8 cellular contexts compared by ENCODE assay signal in genomic region chr19:41563847-41564514, GRCh38. TPM values are rescaled to one million over a fixed set of nuclear protein-coding genes. Genes with fewer than 3 reads are reported as not detected.
DNase-seq lines count a peak whose midpoint lies in the region; ATAC-seq and TF ChIP-seq lines count a peak whose summit lies in the region.

No MANE protein-coding gene starts in this region.

- no peak for TF ChIP-seq POLR2A in transverse colon (IDR thresholded peaks at IDR 0.05)

- peak in 4 of 7 experiments; percentile 42 to 72 (median 61) for DNase-seq in CD8-positive, alpha-beta T cell
- peak; percentile 70 for DNase-seq in activated CD8-positive, alpha-beta memory T cell treated with anti-CD3 and anti-CD28 coated beads, Interleukin-2, amount 50 U/mL, for 48 hours
- DNase-seq in left lung (no peak), AG08396 (ENCODE audit: low spot score) (no peak), mucosa of gallbladder (ENCODE audit: low spot score) (no peak), transverse colon (no peak), DMS114 treated with DMSO at 0.1 percent for 48 hours (lab: John Stamatoyannopoulos, UW; ENCODE audit: unreplicated experiment) (no peak)

- CTCF ChIA-PET in CD8-positive, alpha-beta T cell (lab: Charles Lee), result interaction anchor here (0.6 to 3.3 kb wide), 23 partner anchors 8 to 451 kb away, joined by 3 to 33 read pairs (median 5); partner anchors contain the start of gene ERICH4

- H3K9me3 Mint-ChIP-seq in CD8-positive, alpha-beta T cell, result no peaks in the 10 kb centered on the region

- in situ Hi-C loops in transverse colon (cut with MboI; ENCODE audit: low pct_ligation_motif_present in 1 of 4, low pct_unique_long_range_greater_than_20kb in 1 of 4, low sequenced_read_pairs in 3 of 4), result loop anchor here in 2 of 4 donors (25.0 kb wide), 2 partner anchors 102 to 227 kb away; no protein-coding TSS in a partner anchor

- H3K4me1 Mint-ChIP-seq in CD8-positive, alpha-beta T cell (ENCODE audit: low read depth), result peaks cover 58% of the 10 kb centered on the region

- POLR2A ChIA-PET in CD8-positive, alpha-beta T cell (lab: Charles Lee), result interaction anchor here (0.8 to 3.3 kb wide), 7 partner anchors 9 to 212 kb away, joined by 3 to 15 read pairs (median 7); no protein-coding TSS in a partner anchor

- no peak overlapping the region for H3K9ac ChIP-seq in HUES6 (ENCODE audit: low read length)

- peak overlapping the region; percentile 71 for H3K4me3 Mint-ChIP-seq in CD8-positive, alpha-beta T cell

- H3K27ac Mint-ChIP-seq in CD8-positive, alpha-beta T cell, result peak overlapping the region; percentile 60

- intact Hi-C loops in CD8-positive, alpha-beta T cell (cut with DNase I, micrococcal nuclease), result loop anchor here (1.0 to 5.0 kb wide), 4 partner anchors 15 to 42 kb away; no protein-coding TSS in a partner anchor
- intact Hi-C loops in left lung (cut with DNase I) (loop anchor here in 1 of 2 donors (10.0 kb wide), 1 partner anchor 119 kb away; the partner anchor contains the start of gene ERICH4), transverse colon (cut with DNase I; ENCODE audit: low total_unique reads) (no loop called here)

- H3K4me1 ChIP-seq in CD8-positive, alpha-beta T cell (ENCODE audit: insufficient read depth, low read length), result peaks cover 68% of the 10 kb centered on the region
- peaks cover 7% of the 10 kb centered on the region; the same call in 1 of the 2 replicates for H3K4me1 ChIP-seq in HUES6 (ENCODE audit: control insufficient read depth, insufficient read depth, low read length)
- peaks cover 0 to 22% of the 10 kb centered on the region in 2 donors for H3K4me1 ChIP-seq in left lung
- H3K4me1 ChIP-seq in transverse colon, result peaks cover 0 to 12% (median 6%) of the 10 kb centered on the region in 4 donors

- H3K27me3 Mint-ChIP-seq in CD8-positive, alpha-beta T cell (ENCODE audit: low read depth), result peaks cover 26% of the 10 kb centered on the region

- TF ChIP-seq EP300 in transverse colon (IDR thresholded peaks at IDR 0.05; ENCODE audit: low read depth), result no peak

- peak overlapping the region; percentile 34 for H3K27ac ChIP-seq in CD8-positive, alpha-beta T cell (ENCODE audit: low read depth, low read length)
- H3K27ac ChIP-seq in HUES6 (ENCODE audit: low read depth, low read length) (no peak overlapping the region), left lung (no peak overlapping the region), transverse colon (no peak overlapping the region)

- WGBS in transverse colon (ENCODE audit: low coverage in 1 of 2), 2 donors, result 16 to 24% methylated on average over 5 to 18 of the region's 19 CpGs

- H3K36me3 Mint-ChIP-seq in CD8-positive, alpha-beta T cell, result peaks cover 18% of the 10 kb centered on the region

- H3K27me3 ChIP-seq in CD8-positive, alpha-beta T cell (ENCODE audit: insufficient read depth, low read length), result no peaks in the 10 kb centered on the region
- H3K27me3 ChIP-seq in HUES6 (ENCODE audit: control insufficient read depth, insufficient read depth, low read length) (peaks cover 92% of the 10 kb centered on the region), left lung (peaks cover 35 to 52% of the 10 kb centered on the region in 2 donors), transverse colon (peaks cover 74% of the 10 kb centered on the region)

- no peaks in the 10 kb centered on the region for H3K9me3 ChIP-seq in CD8-positive, alpha-beta T cell (ENCODE audit: low read length)
- no peaks in the 10 kb centered on the region for H3K9me3 ChIP-seq in HUES6 (ENCODE audit: control insufficient read depth, insufficient read depth, low read depth, low read length)
- no peaks in the 10 kb centered on the region for H3K9me3 ChIP-seq in left lung
- H3K9me3 ChIP-seq in transverse colon, result no peaks in the 10 kb centered on the region

- peak overlapping the region; percentile 68 for H3K4me3 ChIP-seq in CD8-positive, alpha-beta T cell (ENCODE audit: low read depth, low read length)
- H3K4me3 ChIP-seq in HUES6 (ENCODE audit: low read depth, low read length), result peak overlapping the region; percentile 46
- no peak overlapping the region for H3K4me3 ChIP-seq in left lung
- H3K4me3 ChIP-seq in transverse colon, result no peak overlapping the region

- peak; percentile 64 for ATAC-seq in CD8-positive, alpha-beta T cell
- ATAC-seq in left lung, result peak; percentile 17

- H3K36me3 ChIP-seq in CD8-positive, alpha-beta T cell (ENCODE audit: insufficient read depth, low read length), result no peaks in the 10 kb centered on the region
- H3K36me3 ChIP-seq in HUES6 (ENCODE audit: control insufficient read depth, insufficient read depth, low read length) (no peaks in the 10 kb centered on the region), left lung (no peaks in the 10 kb centered on the region), transverse colon (no peaks in the 10 kb centered on the region)

- TF ChIP-seq CTCF in CD8-positive, alpha-beta T cell (IDR thresholded peaks at IDR 0.05), result no peak
- TF ChIP-seq CTCF in left lung (IDR thresholded peaks at IDR 0.05), result no peak
- no peak for TF ChIP-seq CTCF in transverse colon (IDR thresholded peaks at IDR 0.05)

RNA-seq across cellular contexts. Expression of gene CEACAM21, which starts 12.0 kb away (rescaled TPM):
- total RNA-seq in CD8-positive, alpha-beta T cell, result 1 to 10 TPM; 8.3 to 8.8 TPM
- total RNA-seq in left lung (1 to 10 TPM; 4.8 to 6.3 TPM), mucosa of gallbladder (2.4 TPM), transverse colon (1 to 10 TPM in 1 of 4 donors, under 1 TPM in 2, not detected in 1; 0.41 to 1.1 (median 0.95) TPM)

Comparison
In these comparisons a context has a peak if more than half of its experiments do, and no peak if none do; other contexts are left out.
1. DNase-seq: peak in CD8-positive, alpha-beta T cell (4 of 7) and activated CD8-positive, alpha-beta memory T cell treated with anti-CD3 and anti-CD28 coated beads, Interleukin-2, amount 50 U/mL, for 48 hours (single experiment); none in left lung (0 of 2), AG08396 (single experiment), mucosa of gallbladder (single experiment), transverse colon (single experiment) and DMS114 treated with DMSO at 0.1 percent for 48 hours (single experiment).
2. H3K4me3 ChIP-seq: peak in CD8-positive, alpha-beta T cell (single experiment) and HUES6 (single experiment); none in left lung (0 of 2) and transverse colon (0 of 4).